Comparison of ENCODE assay signal across 1 cellular context in the genomic region with DNA sequence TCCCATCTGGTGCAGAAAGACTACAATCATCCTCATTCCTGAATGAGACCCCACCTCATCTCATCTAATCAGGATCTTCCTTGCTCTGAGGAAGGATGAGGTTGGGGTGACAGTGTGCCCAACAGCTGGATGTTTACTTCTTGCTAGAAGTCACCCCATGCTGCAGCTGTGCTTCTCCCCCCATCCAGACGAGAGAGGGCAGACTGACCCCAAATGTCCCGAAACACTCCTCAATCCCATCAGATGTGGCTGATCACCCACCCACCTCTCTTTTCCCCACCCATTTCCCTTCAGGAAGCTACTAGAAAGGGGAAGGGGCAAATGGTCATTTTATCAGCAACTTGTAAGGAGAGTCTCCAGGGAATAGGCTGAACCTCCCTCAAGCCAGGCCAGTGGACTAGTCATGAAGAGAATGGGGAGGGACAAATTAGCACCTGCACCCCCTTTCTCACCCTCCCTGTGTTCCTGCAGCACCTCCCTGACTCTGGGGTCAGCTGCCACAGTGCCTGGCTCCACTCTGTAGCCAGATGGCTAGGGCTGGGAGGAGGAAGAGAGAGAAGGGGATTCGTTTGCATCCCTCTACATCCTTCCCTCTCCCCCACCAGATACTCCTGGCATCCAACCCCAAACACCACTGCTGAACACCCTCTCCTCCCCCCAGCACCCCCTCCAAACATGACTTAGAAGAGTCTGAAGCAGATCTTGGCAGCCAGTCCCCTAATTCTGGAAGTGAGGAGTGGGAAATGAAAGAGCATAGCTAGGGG.
A peak's percentile ranks its signal among the peaks of the same experiment; 100 is the strongest.
TF ChIP-seq lines count a peak whose summit lies in the region.

No MANE protein-coding gene starts in this region.

TF ChIP-seq in K562, 482 proteins besides CTCF, POLR2A, EP300 and RAD21:
- TF ChIP-seq BHLHE40 (IDR thresholded peaks at IDR 0.05; ENCODE audit: low read length) (no peak), NR2C2 (CRISPR knock-in tag; IDR thresholded peaks at IDR 0.05) (no peak), NR2C2 (tag; IDR thresholded peaks at IDR 0.05) (peak; percentile 2; the same call in 1 of the 2 replicates), NCOR1 (IDR thresholded peaks at IDR 0.05) (no peak), HLTF (IDR thresholded peaks at IDR 0.05) (no peak), CREB3L1 (IDR thresholded peaks at IDR 0.05; ENCODE audit: borderline replicate concordance, low read depth) (no peak), SAP30 (IDR thresholded peaks at IDR 0.05; ENCODE audit: borderline replicate concordance, insufficient read depth, low read depth, low read length, poor library complexity, severe bottlenecking) (peak; percentile 16), ZBTB8A (IDR thresholded peaks at IDR 0.05; ENCODE audit: partially characterized antibody) (no peak), SPI1 (IDR thresholded peaks at IDR 0.05; ENCODE audit: borderline replicate concordance, low read depth, low read length) (0 out of 2 replicates have a peak, but pooled peaks have one; percentile 2), ZNF740 (CRISPR knock-in tag; IDR thresholded peaks at IDR 0.05) (0 out of 2 replicates have a peak, but pooled peaks have one; percentile 22), ZNF740 (tag; IDR thresholded peaks at IDR 0.05) (no peak), GATA2 (CRISPR knock-in tag; IDR thresholded peaks at IDR 0.05) (no peak)
- TF ChIP-seq, protein P1, sequence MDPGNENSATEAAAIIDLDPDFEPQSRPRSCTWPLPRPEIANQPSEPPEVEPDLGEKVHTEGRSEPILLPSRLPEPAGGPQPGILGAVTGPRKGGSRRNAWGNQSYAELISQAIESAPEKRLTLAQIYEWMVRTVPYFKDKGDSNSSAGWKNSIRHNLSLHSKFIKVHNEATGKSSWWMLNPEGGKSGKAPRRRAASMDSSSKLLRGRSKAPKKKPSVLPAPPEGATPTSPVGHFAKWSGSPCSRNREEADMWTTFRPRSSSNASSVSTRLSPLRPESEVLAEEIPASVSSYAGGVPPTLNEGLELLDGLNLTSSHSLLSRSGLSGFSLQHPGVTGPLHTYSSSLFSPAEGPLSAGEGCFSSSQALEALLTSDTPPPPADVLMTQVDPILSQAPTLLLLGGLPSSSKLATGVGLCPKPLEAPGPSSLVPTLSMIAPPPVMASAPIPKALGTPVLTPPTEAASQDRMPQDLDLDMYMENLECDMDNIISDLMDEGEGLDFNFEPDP (CRISPR knock-in tag; IDR thresholded peaks at IDR 0.05), result no peak
- TF ChIP-seq, protein P2, sequence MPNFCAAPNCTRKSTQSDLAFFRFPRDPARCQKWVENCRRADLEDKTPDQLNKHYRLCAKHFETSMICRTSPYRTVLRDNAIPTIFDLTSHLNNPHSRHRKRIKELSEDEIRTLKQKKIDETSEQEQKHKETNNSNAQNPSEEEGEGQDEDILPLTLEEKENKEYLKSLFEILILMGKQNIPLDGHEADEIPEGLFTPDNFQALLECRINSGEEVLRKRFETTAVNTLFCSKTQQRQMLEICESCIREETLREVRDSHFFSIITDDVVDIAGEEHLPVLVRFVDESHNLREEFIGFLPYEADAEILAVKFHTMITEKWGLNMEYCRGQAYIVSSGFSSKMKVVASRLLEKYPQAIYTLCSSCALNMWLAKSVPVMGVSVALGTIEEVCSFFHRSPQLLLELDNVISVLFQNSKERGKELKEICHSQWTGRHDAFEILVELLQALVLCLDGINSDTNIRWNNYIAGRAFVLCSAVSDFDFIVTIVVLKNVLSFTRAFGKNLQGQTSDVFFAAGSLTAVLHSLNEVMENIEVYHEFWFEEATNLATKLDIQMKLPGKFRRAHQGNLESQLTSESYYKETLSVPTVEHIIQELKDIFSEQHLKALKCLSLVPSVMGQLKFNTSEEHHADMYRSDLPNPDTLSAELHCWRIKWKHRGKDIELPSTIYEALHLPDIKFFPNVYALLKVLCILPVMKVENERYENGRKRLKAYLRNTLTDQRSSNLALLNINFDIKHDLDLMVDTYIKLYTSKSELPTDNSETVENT (CRISPR knock-in tag; IDR thresholded peaks at IDR 0.05), result no peak
- TF ChIP-seq, protein P3, sequence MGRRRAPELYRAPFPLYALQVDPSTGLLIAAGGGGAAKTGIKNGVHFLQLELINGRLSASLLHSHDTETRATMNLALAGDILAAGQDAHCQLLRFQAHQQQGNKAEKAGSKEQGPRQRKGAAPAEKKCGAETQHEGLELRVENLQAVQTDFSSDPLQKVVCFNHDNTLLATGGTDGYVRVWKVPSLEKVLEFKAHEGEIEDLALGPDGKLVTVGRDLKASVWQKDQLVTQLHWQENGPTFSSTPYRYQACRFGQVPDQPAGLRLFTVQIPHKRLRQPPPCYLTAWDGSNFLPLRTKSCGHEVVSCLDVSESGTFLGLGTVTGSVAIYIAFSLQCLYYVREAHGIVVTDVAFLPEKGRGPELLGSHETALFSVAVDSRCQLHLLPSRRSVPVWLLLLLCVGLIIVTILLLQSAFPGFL (CRISPR knock-in tag; IDR thresholded peaks at IDR 0.05), result no peak
